Comparison of ENCODE assay signal across 1 cellular context in the genomic region with DNA sequence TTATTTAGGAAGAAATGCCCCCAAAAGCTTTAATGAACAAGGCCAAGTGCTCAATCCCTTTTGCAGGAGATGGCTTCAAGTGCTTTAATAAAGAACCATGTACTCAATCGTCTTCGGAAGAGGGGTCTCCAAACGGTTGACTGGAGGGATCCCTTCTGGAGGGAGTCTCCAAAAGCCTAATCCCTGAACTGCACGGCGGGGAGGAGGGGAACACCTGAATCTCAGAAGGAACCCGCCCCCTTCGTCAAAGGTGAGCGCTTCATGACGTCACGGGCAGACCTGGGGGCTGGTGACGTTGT.
TF ChIP-seq lines count a peak whose summit lies in the region.

No MANE protein-coding gene starts in this region.

TF ChIP-seq in HepG2, 621 proteins besides CTCF, POLR2A, EP300 and RAD21:
- TF ChIP-seq, protein P1, sequence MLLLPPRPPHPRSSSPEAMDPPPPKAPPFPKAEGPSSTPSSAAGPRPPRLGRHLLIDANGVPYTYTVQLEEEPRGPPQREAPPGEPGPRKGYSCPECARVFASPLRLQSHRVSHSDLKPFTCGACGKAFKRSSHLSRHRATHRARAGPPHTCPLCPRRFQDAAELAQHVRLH (CRISPR knock-in tag; IDR thresholded peaks at IDR 0.05; ENCODE audit: borderline replicate concordance, low read depth), result no peak
- TF ChIP-seq REPIN1 (CRISPR knock-in tag; IDR thresholded peaks at IDR 0.05; ENCODE audit: borderline replicate concordance, low read depth) (0 out of 2 replicates have a peak, but pooled peaks have one; percentile 19), U2AF1 (optimal IDR thresholded peaks at IDR 0.05; ENCODE audit: low read depth, low read length) (peak; percentile 20), ZEB1 (IDR thresholded peaks at IDR 0.05; ENCODE audit: insufficient replicate concordance, low read depth) (peak; percentile 40), GTF2F1 (IDR thresholded peaks at IDR 0.05; ENCODE audit: low read length) (no peak), IRX3 (CRISPR knock-in tag; IDR thresholded peaks at IDR 0.05; ENCODE audit: borderline replicate concordance, low read depth) (no peak), NR2F6 (IDR thresholded peaks at IDR 0.05) (no peak), NR2F6 (CRISPR knock-in tag; IDR thresholded peaks at IDR 0.05) (no peak), HOXA9 (CRISPR knock-in tag; IDR thresholded peaks at IDR 0.05; ENCODE audit: borderline replicate concordance) (0 out of 2 replicates have a peak, but pooled peaks have one; percentile 15), KDM4B (CRISPR knock-in tag; IDR thresholded peaks at IDR 0.05) (0 out of 2 replicates have a peak, but pooled peaks have one; percentile 0), HHEX (CRISPR knock-in tag; IDR thresholded peaks at IDR 0.05) (no peak), RBFOX2 (IDR thresholded peaks at IDR 0.05; ENCODE audit: low read depth, low read length) (no peak), MYNN (CRISPR knock-in tag; IDR thresholded peaks at IDR 0.05; ENCODE audit: low read depth) (no peak), ZNF777 (CRISPR knock-in tag; IDR thresholded peaks at IDR 0.05) (0 out of 2 replicates have a peak, but pooled peaks have one; percentile 9), TCF7L2 (IDR thresholded peaks at IDR 0.05; ENCODE audit: low read depth, low read length) (no peak), CCDC6 (CRISPR knock-in tag; IDR thresholded peaks at IDR 0.05) (0 out of 2 replicates have a peak, but pooled peaks have one; percentile 45), MIER2 (CRISPR knock-in tag; IDR thresholded peaks at IDR 0.05) (no peak), AGO2 (optimal IDR thresholded peaks at IDR 0.05; ENCODE audit: low read depth, low read length) (no peak), ZNF564 (CRISPR knock-in tag; IDR thresholded peaks at IDR 0.05) (0 out of 2 replicates have a peak, but pooled peaks have one; percentile 27), SNAPC2 (CRISPR knock-in tag; IDR thresholded peaks at IDR 0.05) (no peak), ZNF724P (CRISPR knock-in tag; IDR thresholded peaks at IDR 0.05; ENCODE audit: borderline replicate concordance) (no peak), ZBTB21 (CRISPR knock-in tag; IDR thresholded peaks at IDR 0.05) (peak; percentile 97), PHF21A (CRISPR knock-in tag; IDR thresholded peaks at IDR 0.05) (0 out of 2 replicates have a peak, but pooled peaks have one; percentile 1), CREB1 (IDR thresholded peaks at IDR 0.05) (peak; percentile 99), CREB1 (CRISPR knock-in tag; IDR thresholded peaks at IDR 0.05) (no peak), FOXA1 (IDR thresholded peaks at IDR 0.05) (no peak), FOXA1 (CRISPR knock-in tag; IDR thresholded peaks at IDR 0.05) (no peak), ZNF558 (CRISPR knock-in tag; IDR thresholded peaks at IDR 0.05; ENCODE audit: borderline replicate concordance) (0 out of 2 replicates have a peak, but pooled peaks have one; percentile 20), ATF7 (IDR thresholded peaks at IDR 0.05) (peak; percentile 80), ATF7 (CRISPR knock-in tag; IDR thresholded peaks at IDR 0.05) (no peak), ZNF878 (CRISPR knock-in tag; IDR thresholded peaks at IDR 0.05) (0 out of 2 replicates have a peak, but pooled peaks have one; percentile 38)
- TF ChIP-seq, protein P2, sequence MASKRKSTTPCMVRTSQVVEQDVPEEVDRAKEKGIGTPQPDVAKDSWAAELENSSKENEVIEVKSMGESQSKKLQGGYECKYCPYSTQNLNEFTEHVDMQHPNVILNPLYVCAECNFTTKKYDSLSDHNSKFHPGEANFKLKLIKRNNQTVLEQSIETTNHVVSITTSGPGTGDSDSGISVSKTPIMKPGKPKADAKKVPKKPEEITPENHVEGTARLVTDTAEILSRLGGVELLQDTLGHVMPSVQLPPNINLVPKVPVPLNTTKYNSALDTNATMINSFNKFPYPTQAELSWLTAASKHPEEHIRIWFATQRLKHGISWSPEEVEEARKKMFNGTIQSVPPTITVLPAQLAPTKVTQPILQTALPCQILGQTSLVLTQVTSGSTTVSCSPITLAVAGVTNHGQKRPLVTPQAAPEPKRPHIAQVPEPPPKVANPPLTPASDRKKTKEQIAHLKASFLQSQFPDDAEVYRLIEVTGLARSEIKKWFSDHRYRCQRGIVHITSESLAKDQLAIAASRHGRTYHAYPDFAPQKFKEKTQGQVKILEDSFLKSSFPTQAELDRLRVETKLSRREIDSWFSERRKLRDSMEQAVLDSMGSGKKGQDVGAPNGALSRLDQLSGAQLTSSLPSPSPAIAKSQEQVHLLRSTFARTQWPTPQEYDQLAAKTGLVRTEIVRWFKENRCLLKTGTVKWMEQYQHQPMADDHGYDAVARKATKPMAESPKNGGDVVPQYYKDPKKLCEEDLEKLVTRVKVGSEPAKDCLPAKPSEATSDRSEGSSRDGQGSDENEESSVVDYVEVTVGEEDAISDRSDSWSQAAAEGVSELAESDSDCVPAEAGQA (IDR thresholded peaks at IDR 0.05; ENCODE audit: low read depth), result peak; percentile 79; the same call in 1 of the 2 replicates
- TF ChIP-seq, protein P2 (CRISPR knock-in tag; IDR thresholded peaks at IDR 0.05; ENCODE audit: borderline replicate concordance), result no peak
- TF ChIP-seq, protein P3, sequence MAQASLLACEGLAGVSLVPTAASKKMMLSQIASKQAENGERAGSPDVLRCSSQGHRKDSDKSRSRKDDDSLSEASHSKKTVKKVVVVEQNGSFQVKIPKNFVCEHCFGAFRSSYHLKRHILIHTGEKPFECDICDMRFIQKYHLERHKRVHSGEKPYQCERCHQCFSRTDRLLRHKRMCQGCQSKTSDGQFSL (CRISPR knock-in tag; IDR thresholded peaks at IDR 0.05), result no peak
- TF ChIP-seq, protein P4, sequence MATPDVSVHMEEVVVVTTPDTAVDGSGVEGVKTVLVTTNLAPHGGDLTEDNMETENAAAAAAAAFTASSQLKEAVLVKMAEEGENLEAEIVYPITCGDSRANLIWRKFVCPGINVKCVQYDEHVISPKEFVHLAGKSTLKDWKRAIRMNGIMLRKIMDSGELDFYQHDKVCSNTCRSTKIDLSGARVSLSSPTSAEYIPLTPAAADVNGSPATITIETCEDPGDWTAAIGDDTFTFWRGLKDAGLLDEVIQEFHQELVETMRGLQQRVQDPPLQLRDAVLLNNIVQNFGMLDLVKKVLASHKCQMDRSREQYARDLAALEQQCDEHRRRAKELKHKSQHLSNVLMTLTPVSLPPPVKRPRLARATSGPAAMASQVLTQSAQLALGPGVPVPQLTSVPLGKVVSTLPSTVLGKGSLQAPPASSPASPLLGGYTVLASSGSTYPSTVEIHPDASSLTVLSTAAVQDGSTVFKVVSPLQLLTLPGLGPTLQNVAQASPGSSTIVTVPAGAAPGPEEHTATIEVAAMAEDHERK (CRISPR knock-in tag; IDR thresholded peaks at IDR 0.05; ENCODE audit: low read depth), result no peak
- TF ChIP-seq, protein P5, sequence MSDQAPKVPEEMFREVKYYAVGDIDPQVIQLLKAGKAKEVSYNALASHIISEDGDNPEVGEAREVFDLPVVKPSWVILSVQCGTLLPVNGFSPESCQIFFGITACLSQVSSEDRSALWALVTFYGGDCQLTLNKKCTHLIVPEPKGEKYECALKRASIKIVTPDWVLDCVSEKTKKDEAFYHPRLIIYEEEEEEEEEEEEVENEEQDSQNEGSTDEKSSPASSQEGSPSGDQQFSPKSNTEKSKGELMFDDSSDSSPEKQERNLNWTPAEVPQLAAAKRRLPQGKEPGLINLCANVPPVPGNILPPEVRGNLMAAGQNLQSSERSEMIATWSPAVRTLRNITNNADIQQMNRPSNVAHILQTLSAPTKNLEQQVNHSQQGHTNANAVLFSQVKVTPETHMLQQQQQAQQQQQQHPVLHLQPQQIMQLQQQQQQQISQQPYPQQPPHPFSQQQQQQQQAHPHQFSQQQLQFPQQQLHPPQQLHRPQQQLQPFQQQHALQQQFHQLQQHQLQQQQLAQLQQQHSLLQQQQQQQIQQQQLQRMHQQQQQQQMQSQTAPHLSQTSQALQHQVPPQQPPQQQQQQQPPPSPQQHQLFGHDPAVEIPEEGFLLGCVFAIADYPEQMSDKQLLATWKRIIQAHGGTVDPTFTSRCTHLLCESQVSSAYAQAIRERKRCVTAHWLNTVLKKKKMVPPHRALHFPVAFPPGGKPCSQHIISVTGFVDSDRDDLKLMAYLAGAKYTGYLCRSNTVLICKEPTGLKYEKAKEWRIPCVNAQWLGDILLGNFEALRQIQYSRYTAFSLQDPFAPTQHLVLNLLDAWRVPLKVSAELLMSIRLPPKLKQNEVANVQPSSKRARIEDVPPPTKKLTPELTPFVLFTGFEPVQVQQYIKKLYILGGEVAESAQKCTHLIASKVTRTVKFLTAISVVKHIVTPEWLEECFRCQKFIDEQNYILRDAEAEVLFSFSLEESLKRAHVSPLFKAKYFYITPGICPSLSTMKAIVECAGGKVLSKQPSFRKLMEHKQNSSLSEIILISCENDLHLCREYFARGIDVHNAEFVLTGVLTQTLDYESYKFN (CRISPR knock-in tag; conservative IDR thresholded peaks at IDR 0.05), result no peak
- TF ChIP-seq, protein P6, sequence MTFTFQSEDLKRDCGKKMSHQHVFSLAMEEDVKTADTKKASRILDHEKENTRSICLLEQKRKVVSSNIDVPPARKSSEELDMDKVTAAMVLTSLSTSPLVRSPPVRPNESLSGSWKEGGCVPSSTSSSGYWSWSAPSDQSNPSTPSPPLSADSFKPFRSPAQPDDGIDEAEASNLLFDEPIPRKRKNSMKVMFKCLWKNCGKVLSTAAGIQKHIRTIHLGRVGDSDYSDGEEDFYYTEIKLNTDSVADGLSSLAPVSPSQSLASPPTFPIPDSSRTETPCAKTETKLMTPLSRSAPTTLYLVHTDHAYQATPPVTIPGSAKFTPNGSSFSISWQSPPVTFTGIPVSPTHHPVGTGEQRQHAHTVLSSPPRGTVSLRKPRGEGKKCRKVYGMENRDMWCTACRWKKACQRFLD (CRISPR knock-in tag; IDR thresholded peaks at IDR 0.05; ENCODE audit: borderline replicate concordance), result 0 out of 2 replicates have a peak, but pooled peaks have one; percentile 10
